In the genomic region with DNA sequence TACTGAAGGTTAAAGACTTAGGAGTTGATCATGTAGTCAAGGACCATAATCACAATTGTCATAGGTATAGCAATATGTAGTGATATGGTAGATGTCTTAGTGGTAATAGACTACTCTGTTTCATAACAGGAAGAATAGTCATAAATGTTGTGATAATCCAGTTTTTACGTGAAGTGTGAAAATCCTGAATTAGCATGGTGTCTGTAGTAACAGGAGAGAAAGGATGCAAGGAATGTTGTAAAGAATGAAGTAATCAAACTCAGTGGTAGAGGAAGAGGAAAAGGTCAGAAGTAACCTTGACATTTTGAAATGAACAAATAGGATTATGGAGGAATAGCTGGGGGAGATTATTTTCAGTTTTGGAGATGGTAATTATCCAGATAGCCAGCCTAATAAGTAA, we compare ENCODE assay signal across 19 cellular contexts.
"Had no signal": no experiment of that assay in that cellular context is flagged by ENCODE, and none has a peak within 500 bp of the region (broad histone marks: within the 10 kb centered on the region; RNA-seq: fewer than 3 reads in every experiment).

No MANE protein-coding gene starts in this region.

- H3K27ac ChIP-seq: gastrocnemius medialis, pancreas, thyroid gland had no signal

- H3K27me3 ChIP-seq: gastrocnemius medialis, pancreas, thyroid gland had no signal

- FAIRE-seq: islet of Langerhans, pancreas had no signal

- DNase-seq: activated CD4-positive, alpha-beta T cell treated with anti-CD3 and anti-CD28 coated beads for 4 hours; activated CD4-positive, alpha-beta T cell treated with anti-CD3 and anti-CD28 coated beads, Interleukin-2, amount 50 U/mL, for 48 hours; activated CD4-positive, CD25-positive, alpha-beta regulatory T cell; activated CD8-positive, alpha-beta memory T cell treated with anti-CD3 and anti-CD28 coated beads, Interleukin-2, amount 50 U/mL, for 48 hours; activated naive CD4-positive, alpha-beta T cell; activated naive CD8-positive, alpha-beta T cell treated with anti-CD3 and anti-CD28 coated beads for 36 hours; activated T-cell treated with anti-CD3 and anti-CD28 coated beads, Interleukin-2, amount 50 U/mL, for 4 hours; amygdala; cerebellar nuclear complex; gastrocnemius medialis; hippocampal formation; pancreas; right cardiac atrium; stimulated activated CD4-positive, alpha-beta T cell treated with anti-CD3 and anti-CD28 coated beads, Interleukin-12 subunit alpha, Interleukin-12 subunit beta, amount 100 ng/mL, for 4 hours; stimulated activated CD4-positive, alpha-beta T cell treated with anti-CD3 and anti-CD28 coated beads, Interleukin-4, amount 100 ng/mL, for 4 hours; substantia nigra; T1000; thyroid gland had no signal

- H3K36me3 ChIP-seq: gastrocnemius medialis, pancreas, thyroid gland had no signal

- H3K4me3 ChIP-seq: gastrocnemius medialis, pancreas, thyroid gland had no signal

- H3K9me3 ChIP-seq: gastrocnemius medialis, pancreas, thyroid gland had no signal
